ENCODE assay signal across 1 cellular context in the genomic region with DNA sequence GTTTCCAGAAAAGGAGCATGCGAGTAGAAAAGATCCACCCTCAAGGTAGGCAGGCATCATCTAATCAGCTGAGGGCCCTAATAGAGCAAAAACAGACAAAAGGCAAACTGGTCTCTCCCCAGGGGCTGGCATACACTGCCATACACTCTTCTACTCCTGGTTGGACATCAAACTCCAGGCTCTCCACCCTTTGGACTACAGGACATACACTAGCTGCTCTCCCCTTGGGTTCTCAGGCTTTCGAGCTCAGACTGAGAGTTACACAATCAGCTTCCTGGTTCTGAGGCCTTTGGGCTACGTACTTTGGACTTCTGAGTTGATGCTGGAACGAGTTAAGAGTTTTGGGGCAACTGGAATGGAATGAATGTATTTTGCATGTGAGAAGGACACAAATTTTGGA.
TF ChIP-seq lines count a peak whose summit lies in the region.

No MANE protein-coding gene starts in this region.

TF ChIP-seq in HepG2, 621 proteins besides CTCF, POLR2A, EP300 and RAD21 (continued from another document and continues in another):
- TF ChIP-seq, protein P1, sequence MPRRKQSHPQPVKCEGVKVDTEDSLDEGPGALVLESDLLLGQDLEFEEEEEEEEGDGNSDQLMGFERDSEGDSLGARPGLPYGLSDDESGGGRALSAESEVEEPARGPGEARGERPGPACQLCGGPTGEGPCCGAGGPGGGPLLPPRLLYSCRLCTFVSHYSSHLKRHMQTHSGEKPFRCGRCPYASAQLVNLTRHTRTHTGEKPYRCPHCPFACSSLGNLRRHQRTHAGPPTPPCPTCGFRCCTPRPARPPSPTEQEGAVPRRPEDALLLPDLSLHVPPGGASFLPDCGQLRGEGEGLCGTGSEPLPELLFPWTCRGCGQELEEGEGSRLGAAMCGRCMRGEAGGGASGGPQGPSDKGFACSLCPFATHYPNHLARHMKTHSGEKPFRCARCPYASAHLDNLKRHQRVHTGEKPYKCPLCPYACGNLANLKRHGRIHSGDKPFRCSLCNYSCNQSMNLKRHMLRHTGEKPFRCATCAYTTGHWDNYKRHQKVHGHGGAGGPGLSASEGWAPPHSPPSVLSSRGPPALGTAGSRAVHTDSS (CRISPR knock-in tag; conservative IDR thresholded peaks at IDR 0.05) = no peak
- no peak for TF ChIP-seq ZNF605 (CRISPR knock-in tag; IDR thresholded peaks at IDR 0.05)
- no peak for TF ChIP-seq RFX3 (CRISPR knock-in tag; IDR thresholded peaks at IDR 0.05)
- TF ChIP-seq FOSL2 (CRISPR knock-in tag; IDR thresholded peaks at IDR 0.05) = 0 out of 2 replicates have a peak, but pooled peaks have one; percentile 18
- TF ChIP-seq, protein P2, sequence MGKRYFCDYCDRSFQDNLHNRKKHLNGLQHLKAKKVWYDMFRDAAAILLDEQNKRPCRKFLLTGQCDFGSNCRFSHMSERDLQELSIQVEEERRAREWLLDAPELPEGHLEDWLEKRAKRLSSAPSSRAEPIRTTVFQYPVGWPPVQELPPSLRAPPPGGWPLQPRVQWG (CRISPR knock-in tag; IDR thresholded peaks at IDR 0.05; ENCODE audit: borderline replicate concordance, low read depth) = no peak
- TF ChIP-seq ARNT (IDR thresholded peaks at IDR 0.05) = no peak
- no peak for TF ChIP-seq RORA (CRISPR knock-in tag; IDR thresholded peaks at IDR 0.05)
- TF ChIP-seq, protein P3, sequence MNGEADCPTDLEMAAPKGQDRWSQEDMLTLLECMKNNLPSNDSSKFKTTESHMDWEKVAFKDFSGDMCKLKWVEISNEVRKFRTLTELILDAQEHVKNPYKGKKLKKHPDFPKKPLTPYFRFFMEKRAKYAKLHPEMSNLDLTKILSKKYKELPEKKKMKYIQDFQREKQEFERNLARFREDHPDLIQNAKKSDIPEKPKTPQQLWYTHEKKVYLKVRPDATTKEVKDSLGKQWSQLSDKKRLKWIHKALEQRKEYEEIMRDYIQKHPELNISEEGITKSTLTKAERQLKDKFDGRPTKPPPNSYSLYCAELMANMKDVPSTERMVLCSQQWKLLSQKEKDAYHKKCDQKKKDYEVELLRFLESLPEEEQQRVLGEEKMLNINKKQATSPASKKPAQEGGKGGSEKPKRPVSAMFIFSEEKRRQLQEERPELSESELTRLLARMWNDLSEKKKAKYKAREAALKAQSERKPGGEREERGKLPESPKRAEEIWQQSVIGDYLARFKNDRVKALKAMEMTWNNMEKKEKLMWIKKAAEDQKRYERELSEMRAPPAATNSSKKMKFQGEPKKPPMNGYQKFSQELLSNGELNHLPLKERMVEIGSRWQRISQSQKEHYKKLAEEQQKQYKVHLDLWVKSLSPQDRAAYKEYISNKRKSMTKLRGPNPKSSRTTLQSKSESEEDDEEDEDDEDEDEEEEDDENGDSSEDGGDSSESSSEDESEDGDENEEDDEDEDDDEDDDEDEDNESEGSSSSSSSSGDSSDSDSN (CRISPR knock-in tag; IDR thresholded peaks at IDR 0.05) = no peak
- TF ChIP-seq KDM3A (CRISPR knock-in tag; IDR thresholded peaks at IDR 0.05; ENCODE audit: low read depth) = no peak
- TF ChIP-seq EEA1 (CRISPR knock-in tag; IDR thresholded peaks at IDR 0.05; ENCODE audit: borderline replicate concordance) = no peak
- TF ChIP-seq FOXC1 (CRISPR knock-in tag; IDR thresholded peaks at IDR 0.05; ENCODE audit: borderline replicate concordance) = no peak
- TF ChIP-seq, protein P4, sequence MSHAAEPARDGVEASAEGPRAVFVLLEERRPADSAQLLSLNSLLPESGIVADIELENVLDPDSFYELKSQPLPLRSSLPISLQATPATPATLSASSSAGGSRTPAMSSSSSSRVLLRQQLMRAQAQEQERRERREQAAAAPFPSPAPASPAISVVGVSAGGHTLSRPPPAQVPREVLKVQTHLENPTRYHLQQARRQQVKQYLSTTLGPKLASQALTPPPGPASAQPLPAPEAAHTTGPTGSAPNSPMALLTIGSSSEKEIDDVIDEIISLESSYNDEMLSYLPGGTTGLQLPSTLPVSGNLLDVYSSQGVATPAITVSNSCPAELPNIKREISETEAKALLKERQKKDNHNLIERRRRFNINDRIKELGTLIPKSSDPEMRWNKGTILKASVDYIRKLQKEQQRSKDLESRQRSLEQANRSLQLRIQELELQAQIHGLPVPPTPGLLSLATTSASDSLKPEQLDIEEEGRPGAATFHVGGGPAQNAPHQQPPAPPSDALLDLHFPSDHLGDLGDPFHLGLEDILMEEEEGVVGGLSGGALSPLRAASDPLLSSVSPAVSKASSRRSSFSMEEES (CRISPR knock-in tag; IDR thresholded peaks at IDR 0.05) = no peak
- no peak for TF ChIP-seq AGO2 (optimal IDR thresholded peaks at IDR 0.05; ENCODE audit: low read depth, low read length)
- no peak for TF ChIP-seq ZNF570 (CRISPR knock-in tag; IDR thresholded peaks at IDR 0.05; ENCODE audit: borderline replicate concordance)
- TF ChIP-seq ZNF382 (CRISPR knock-in tag; IDR thresholded peaks at IDR 0.05; ENCODE audit: borderline replicate concordance) = no peak
- TF ChIP-seq BHLHE40 (IDR thresholded peaks at IDR 0.05; ENCODE audit: low read length) = no peak
- no peak for TF ChIP-seq NR2F1 (CRISPR knock-in tag; IDR thresholded peaks at IDR 0.05)
- no peak for TF ChIP-seq SNRNP70 (IDR thresholded peaks at IDR 0.05; ENCODE audit: low read depth, low read length)
- no peak for TF ChIP-seq POLR2AphosphoS2 (IDR thresholded peaks at IDR 0.05; ENCODE audit: low read depth, low read length)
- peak; percentile 69; the same call in 1 of the 2 replicates for TF ChIP-seq ETV5 (CRISPR knock-in tag; IDR thresholded peaks at IDR 0.05; ENCODE audit: borderline replicate concordance)
- TF ChIP-seq MAFF (IDR thresholded peaks at IDR 0.05; ENCODE audit: low read depth, low read length) = no peak
- TF ChIP-seq, protein P5, sequence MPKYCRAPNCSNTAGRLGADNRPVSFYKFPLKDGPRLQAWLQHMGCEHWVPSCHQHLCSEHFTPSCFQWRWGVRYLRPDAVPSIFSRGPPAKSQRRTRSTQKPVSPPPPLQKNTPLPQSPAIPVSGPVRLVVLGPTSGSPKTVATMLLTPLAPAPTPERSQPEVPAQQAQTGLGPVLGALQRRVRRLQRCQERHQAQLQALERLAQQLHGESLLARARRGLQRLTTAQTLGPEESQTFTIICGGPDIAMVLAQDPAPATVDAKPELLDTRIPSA (CRISPR knock-in tag; IDR thresholded peaks at IDR 0.05; ENCODE audit: borderline replicate concordance) = no peak
- 0 out of 2 replicates have a peak, but pooled peaks have one; percentile 16 for TF ChIP-seq SMC3 (IDR thresholded peaks at IDR 0.05; ENCODE audit: low read length)
- TF ChIP-seq NFE2 (CRISPR knock-in tag; IDR thresholded peaks at IDR 0.05) = no peak
- TF ChIP-seq HNRNPLL (IDR thresholded peaks at IDR 0.05; ENCODE audit: low read depth, low read length, poor library complexity, severe bottlenecking) = no peak
- TF ChIP-seq, protein P6, sequence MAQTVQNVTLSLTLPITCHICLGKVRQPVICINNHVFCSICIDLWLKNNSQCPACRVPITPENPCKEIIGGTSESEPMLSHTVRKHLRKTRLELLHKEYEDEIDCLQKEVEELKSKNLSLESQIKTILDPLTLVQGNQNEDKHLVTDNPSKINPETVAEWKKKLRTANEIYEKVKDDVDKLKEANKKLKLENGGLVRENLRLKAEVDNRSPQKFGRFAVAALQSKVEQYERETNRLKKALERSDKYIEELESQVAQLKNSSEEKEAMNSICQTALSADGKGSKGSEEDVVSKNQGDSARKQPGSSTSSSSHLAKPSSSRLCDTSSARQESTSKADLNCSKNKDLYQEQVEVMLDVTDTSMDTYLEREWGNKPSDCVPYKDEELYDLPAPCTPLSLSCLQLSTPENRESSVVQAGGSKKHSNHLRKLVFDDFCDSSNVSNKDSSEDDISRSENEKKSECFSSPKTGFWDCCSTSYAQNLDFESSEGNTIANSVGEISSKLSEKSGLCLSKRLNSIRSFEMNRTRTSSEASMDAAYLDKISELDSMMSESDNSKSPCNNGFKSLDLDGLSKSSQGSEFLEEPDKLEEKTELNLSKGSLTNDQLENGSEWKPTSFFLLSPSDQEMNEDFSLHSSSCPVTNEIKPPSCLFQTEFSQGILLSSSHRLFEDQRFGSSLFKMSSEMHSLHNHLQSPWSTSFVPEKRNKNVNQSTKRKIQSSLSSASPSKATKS (CRISPR knock-in tag; IDR thresholded peaks at IDR 0.05) = no peak
- TF ChIP-seq ZKSCAN5 (CRISPR knock-in tag; IDR thresholded peaks at IDR 0.05) = 0 out of 2 replicates have a peak, but pooled peaks have one; percentile 36
- TF ChIP-seq, protein P7, sequence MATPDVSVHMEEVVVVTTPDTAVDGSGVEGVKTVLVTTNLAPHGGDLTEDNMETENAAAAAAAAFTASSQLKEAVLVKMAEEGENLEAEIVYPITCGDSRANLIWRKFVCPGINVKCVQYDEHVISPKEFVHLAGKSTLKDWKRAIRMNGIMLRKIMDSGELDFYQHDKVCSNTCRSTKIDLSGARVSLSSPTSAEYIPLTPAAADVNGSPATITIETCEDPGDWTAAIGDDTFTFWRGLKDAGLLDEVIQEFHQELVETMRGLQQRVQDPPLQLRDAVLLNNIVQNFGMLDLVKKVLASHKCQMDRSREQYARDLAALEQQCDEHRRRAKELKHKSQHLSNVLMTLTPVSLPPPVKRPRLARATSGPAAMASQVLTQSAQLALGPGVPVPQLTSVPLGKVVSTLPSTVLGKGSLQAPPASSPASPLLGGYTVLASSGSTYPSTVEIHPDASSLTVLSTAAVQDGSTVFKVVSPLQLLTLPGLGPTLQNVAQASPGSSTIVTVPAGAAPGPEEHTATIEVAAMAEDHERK (CRISPR knock-in tag; IDR thresholded peaks at IDR 0.05; ENCODE audit: low read depth) = no peak
- TF ChIP-seq MTF1 (CRISPR knock-in tag; IDR thresholded peaks at IDR 0.05) = no peak
- TF ChIP-seq, protein P8, sequence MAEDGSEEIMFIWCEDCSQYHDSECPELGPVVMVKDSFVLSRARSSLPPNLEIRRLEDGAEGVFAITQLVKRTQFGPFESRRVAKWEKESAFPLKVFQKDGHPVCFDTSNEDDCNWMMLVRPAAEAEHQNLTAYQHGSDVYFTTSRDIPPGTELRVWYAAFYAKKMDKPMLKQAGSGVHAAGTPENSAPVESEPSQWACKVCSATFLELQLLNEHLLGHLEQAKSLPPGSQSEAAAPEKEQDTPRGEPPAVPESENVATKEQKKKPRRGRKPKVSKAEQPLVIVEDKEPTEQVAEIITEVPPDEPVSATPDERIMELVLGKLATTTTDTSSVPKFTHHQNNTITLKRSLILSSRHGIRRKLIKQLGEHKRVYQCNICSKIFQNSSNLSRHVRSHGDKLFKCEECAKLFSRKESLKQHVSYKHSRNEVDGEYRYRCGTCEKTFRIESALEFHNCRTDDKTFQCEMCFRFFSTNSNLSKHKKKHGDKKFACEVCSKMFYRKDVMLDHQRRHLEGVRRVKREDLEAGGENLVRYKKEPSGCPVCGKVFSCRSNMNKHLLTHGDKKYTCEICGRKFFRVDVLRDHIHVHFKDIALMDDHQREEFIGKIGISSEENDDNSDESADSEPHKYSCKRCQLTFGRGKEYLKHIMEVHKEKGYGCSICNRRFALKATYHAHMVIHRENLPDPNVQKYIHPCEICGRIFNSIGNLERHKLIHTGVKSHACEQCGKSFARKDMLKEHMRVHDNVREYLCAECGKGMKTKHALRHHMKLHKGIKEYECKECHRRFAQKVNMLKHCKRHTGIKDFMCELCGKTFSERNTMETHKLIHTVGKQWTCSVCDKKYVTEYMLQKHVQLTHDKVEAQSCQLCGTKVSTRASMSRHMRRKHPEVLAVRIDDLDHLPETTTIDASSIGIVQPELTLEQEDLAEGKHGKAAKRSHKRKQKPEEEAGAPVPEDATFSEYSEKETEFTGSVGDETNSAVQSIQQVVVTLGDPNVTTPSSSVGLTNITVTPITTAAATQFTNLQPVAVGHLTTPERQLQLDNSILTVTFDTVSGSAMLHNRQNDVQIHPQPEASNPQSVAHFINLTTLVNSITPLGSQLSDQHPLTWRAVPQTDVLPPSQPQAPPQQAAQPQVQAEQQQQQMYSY (CRISPR knock-in tag; IDR thresholded peaks at IDR 0.05) = no peak
- no peak for TF ChIP-seq FOSL1 (CRISPR knock-in tag; IDR thresholded peaks at IDR 0.05; ENCODE audit: borderline replicate concordance)
- TF ChIP-seq HOXA3 (CRISPR knock-in tag; IDR thresholded peaks at IDR 0.05) = peak; percentile 64; the same call in 1 of the 2 replicates
- no peak for TF ChIP-seq ZBTB1 (CRISPR knock-in tag; IDR thresholded peaks at IDR 0.05; ENCODE audit: borderline replicate concordance)
- TF ChIP-seq ZNF44 (CRISPR knock-in tag; IDR thresholded peaks at IDR 0.05) = no peak
- no peak for TF ChIP-seq ZNF816 (CRISPR knock-in tag; IDR thresholded peaks at IDR 0.05; ENCODE audit: borderline replicate concordance)
- TF ChIP-seq, protein P9, sequence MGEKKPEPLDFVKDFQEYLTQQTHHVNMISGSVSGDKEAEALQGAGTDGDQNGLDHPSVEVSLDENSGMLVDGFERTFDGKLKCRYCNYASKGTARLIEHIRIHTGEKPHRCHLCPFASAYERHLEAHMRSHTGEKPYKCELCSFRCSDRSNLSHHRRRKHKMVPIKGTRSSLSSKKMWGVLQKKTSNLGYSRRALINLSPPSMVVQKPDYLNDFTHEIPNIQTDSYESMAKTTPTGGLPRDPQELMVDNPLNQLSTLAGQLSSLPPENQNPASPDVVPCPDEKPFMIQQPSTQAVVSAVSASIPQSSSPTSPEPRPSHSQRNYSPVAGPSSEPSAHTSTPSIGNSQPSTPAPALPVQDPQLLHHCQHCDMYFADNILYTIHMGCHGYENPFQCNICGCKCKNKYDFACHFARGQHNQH (CRISPR knock-in tag; IDR thresholded peaks at IDR 0.05) = no peak
- no peak for TF ChIP-seq ZNF446 (CRISPR knock-in tag; IDR thresholded peaks at IDR 0.05)
- TF ChIP-seq, protein P10, sequence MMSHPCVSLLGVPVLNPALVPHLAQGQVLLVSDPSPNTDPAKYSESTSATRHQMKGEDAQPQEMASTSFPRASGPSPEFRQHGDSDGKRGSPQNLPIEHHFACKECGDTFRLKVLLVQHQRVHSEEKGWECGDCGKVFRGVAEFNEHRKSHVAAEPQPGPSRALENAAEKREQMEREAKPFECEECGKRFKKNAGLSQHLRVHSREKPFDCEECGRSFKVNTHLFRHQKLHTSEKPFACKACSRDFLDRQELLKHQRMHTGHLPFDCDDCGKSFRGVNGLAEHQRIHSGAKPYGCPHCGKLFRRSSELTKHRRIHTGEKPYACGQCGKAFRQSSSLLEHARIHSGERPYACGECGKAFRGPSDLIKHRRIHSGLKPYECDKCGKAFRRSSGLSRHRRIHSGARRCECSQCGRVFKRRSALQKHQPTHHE (CRISPR knock-in tag; IDR thresholded peaks at IDR 0.05; ENCODE audit: borderline replicate concordance) = no peak
- no peak for TF ChIP-seq ZNF558 (CRISPR knock-in tag; IDR thresholded peaks at IDR 0.05; ENCODE audit: borderline replicate concordance)
- no peak for TF ChIP-seq MTF2 (CRISPR knock-in tag; IDR thresholded peaks at IDR 0.05; ENCODE audit: borderline replicate concordance)
- TF ChIP-seq, protein P11, sequence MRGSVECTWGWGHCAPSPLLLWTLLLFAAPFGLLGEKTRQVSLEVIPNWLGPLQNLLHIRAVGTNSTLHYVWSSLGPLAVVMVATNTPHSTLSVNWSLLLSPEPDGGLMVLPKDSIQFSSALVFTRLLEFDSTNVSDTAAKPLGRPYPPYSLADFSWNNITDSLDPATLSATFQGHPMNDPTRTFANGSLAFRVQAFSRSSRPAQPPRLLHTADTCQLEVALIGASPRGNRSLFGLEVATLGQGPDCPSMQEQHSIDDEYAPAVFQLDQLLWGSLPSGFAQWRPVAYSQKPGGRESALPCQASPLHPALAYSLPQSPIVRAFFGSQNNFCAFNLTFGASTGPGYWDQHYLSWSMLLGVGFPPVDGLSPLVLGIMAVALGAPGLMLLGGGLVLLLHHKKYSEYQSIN (CRISPR knock-in tag; IDR thresholded peaks at IDR 0.05; ENCODE audit: borderline replicate concordance) = no peak
- no peak for TF ChIP-seq ZSCAN12 (CRISPR knock-in tag; IDR thresholded peaks at IDR 0.05)
- TF ChIP-seq SKI (IDR thresholded peaks at IDR 0.05; ENCODE audit: partially characterized antibody) = no peak
- TF ChIP-seq EZH2 (conservative IDR thresholded peaks at IDR 0.05; ENCODE audit: low read depth, low read length) = no peak
